In the genomic region with DNA sequence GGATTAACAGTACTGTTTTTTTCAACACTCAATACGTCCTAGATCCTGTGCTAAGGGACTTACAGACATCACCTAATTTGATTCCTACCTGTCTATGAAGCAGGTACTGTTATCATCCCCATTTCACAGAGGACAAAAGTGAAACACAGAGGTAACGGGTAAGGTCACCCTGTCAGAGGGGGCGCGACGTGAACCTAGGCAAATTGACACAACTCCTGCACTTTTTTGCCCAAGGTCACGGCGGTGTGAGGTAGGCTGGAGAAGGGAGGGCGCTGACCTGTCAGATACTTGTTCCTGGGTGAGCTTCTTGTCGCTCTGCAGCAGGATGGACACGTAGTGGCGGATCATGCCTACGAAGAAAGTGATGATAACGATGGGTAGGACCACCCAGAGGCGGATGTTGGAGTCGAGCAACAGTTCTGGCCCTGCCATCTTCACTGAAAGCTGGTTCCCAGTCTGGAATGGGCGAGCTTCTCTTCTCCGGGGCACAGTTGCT, we compare ENCODE assay signal across 1 cellular context.
TF ChIP-seq lines count a peak whose summit lies in the region.

No MANE protein-coding gene starts in this region.

TF ChIP-seq in endothelial cell of umbilical vein, 7 proteins besides CTCF, POLR2A, EP300 and RAD21:
- no peak for TF ChIP-seq JUN (IDR thresholded peaks at IDR 0.05; ENCODE audit: borderline replicate concordance, insufficient read depth, insufficient read length, low read depth)
- TF ChIP-seq MYC (IDR thresholded peaks at IDR 0.05; ENCODE audit: low read depth, low read length): no peak
- no peak for TF ChIP-seq GATA2 (IDR thresholded peaks at IDR 0.05; ENCODE audit: insufficient read depth, insufficient read length, low read depth, low read length)
- no peak for TF ChIP-seq MAX (IDR thresholded peaks at IDR 0.05; ENCODE audit: insufficient read depth, insufficient read length)
- TF ChIP-seq FOS (IDR thresholded peaks at IDR 0.05; ENCODE audit: borderline replicate concordance, insufficient read depth, low read length): no peak
- no peak for TF ChIP-seq POLR2AphosphoS5 (IDR thresholded peaks at IDR 0.05; ENCODE audit: insufficient read depth, low read depth, low read length)
- TF ChIP-seq EZH2 (IDR thresholded peaks at IDR 0.05; ENCODE audit: borderline replicate concordance, low read depth, low read length, severe bottlenecking): no peak
TF ChIP-seq in endothelial cell of umbilical vein: peak in this region for 0.
